In genomic region chr21:41605178-41605933, GRCh38 we compare ENCODE assay signal across 1 cellular context.
TF ChIP-seq lines count a peak whose summit lies in the region.

No MANE protein-coding gene starts in this region.

TF ChIP-seq in HepG2, 621 proteins besides CTCF, POLR2A, EP300 and RAD21 (continued from another document and continues in another):
- TF ChIP-seq ZNF609 (CRISPR knock-in tag; IDR thresholded peaks at IDR 0.05; ENCODE audit: borderline replicate concordance) (peak; percentile 84), SRF (IDR thresholded peaks at IDR 0.05; ENCODE audit: low read depth, low read length) (no peak), ZNF33B (CRISPR knock-in tag; IDR thresholded peaks at IDR 0.05) (no peak), HBP1 (CRISPR knock-in tag; IDR thresholded peaks at IDR 0.05; ENCODE audit: low read depth) (no peak), GLI4 (CRISPR knock-in tag; IDR thresholded peaks at IDR 0.05; ENCODE audit: borderline replicate concordance) (no peak), ZKSCAN5 (CRISPR knock-in tag; IDR thresholded peaks at IDR 0.05) (no peak), TSC22D2 (CRISPR knock-in tag; IDR thresholded peaks at IDR 0.05; ENCODE audit: borderline replicate concordance) (0 out of 2 replicates have a peak, but pooled peaks have one; percentile 20), BCL6 (CRISPR knock-in tag; IDR thresholded peaks at IDR 0.05) (peak; percentile 73; the same call in 1 of the 2 replicates), HOXD1 (CRISPR knock-in tag; IDR thresholded peaks at IDR 0.05) (no peak), ERF (CRISPR knock-in tag; IDR thresholded peaks at IDR 0.05) (peak; percentile 48; the same call in 1 of the 2 replicates), MTA1 (CRISPR knock-in tag; IDR thresholded peaks at IDR 0.05; ENCODE audit: borderline replicate concordance) (peak; percentile 93), ZFP82 (CRISPR knock-in tag; IDR thresholded peaks at IDR 0.05; ENCODE audit: borderline replicate concordance) (no peak), NFE2 (CRISPR knock-in tag; IDR thresholded peaks at IDR 0.05) (no peak), ZNF30 (CRISPR knock-in tag; IDR thresholded peaks at IDR 0.05) (no peak), YEATS4 (CRISPR knock-in tag; IDR thresholded peaks at IDR 0.05; ENCODE audit: borderline replicate concordance) (no peak), MYC (CRISPR knock-in tag; IDR thresholded peaks at IDR 0.05; ENCODE audit: borderline replicate concordance) (peak; percentile 47; the same call in 1 of the 2 replicates), POGZ (CRISPR knock-in tag; IDR thresholded peaks at IDR 0.05) (peak; percentile 51), ZNF430 (CRISPR knock-in tag; IDR thresholded peaks at IDR 0.05) (no peak; the same call in 1 of the 2 replicates), ZMAT3 (CRISPR knock-in tag; conservative IDR thresholded peaks at IDR 0.05) (no peak), PAX8 (CRISPR knock-in tag; IDR thresholded peaks at IDR 0.05; ENCODE audit: borderline replicate concordance) (0 out of 2 replicates have a peak, but pooled peaks have one; percentile 53), ELF4 (CRISPR knock-in tag; IDR thresholded peaks at IDR 0.05; ENCODE audit: borderline replicate concordance) (no peak), ZFP36 (IDR thresholded peaks at IDR 0.05; ENCODE audit: borderline replicate concordance, low read depth, low read length, partially characterized antibody) (no peak), DNMT3B (CRISPR knock-in tag; conservative IDR thresholded peaks at IDR 0.05) (no peak), ZBTB40 (IDR thresholded peaks at IDR 0.05) (no peak), ZBTB40 (CRISPR knock-in tag; IDR thresholded peaks at IDR 0.05) (no peak), FOXK1 (CRISPR knock-in tag; IDR thresholded peaks at IDR 0.05; ENCODE audit: borderline replicate concordance, low read depth) (no peak; the same call in 1 of the 2 replicates), ZNF781 (CRISPR knock-in tag; IDR thresholded peaks at IDR 0.05; ENCODE audit: borderline replicate concordance, not compliant biosample characterization) (peak; percentile 35), ATF2 (CRISPR knock-in tag; IDR thresholded peaks at IDR 0.05) (peak; percentile 47; the same call in 1 of the 2 replicates), STAG1 (CRISPR knock-in tag; IDR thresholded peaks at IDR 0.05) (peak; percentile 30; the same call in 1 of the 2 replicates), MAFK (conservative IDR thresholded peaks at IDR 0.05 in 1 of 2, IDR thresholded peaks at IDR 0.05 in 1 of 2; ENCODE audit: low read length in 2 of 2) (no peak), ZNF264 (CRISPR knock-in tag; IDR thresholded peaks at IDR 0.05) (peak; percentile 70; the same call in 1 of the 2 replicates), PBX3 (CRISPR knock-in tag; IDR thresholded peaks at IDR 0.05; ENCODE audit: borderline replicate concordance) (no peak), NR1H2 (CRISPR knock-in tag; IDR thresholded peaks at IDR 0.05; ENCODE audit: borderline replicate concordance, low read depth) (no peak), MAZ (IDR thresholded peaks at IDR 0.05; ENCODE audit: borderline replicate concordance, low read depth, low read length) (no peak), MAZ (CRISPR knock-in tag; IDR thresholded peaks at IDR 0.05; ENCODE audit: low read depth) (peak; percentile 63; the same call in 1 of the 2 replicates), RARG (CRISPR knock-in tag; IDR thresholded peaks at IDR 0.05; ENCODE audit: low read depth) (no peak), ZNF563 (CRISPR knock-in tag; IDR thresholded peaks at IDR 0.05) (no peak), DPF2 (CRISPR knock-in tag; IDR thresholded peaks at IDR 0.05; ENCODE audit: borderline replicate concordance, low read depth) (peak; percentile 76; the same call in 1 of the 2 replicates), MTF1 (CRISPR knock-in tag; IDR thresholded peaks at IDR 0.05) (no peak), ZNF503 (CRISPR knock-in tag; IDR thresholded peaks at IDR 0.05) (peak; percentile 60; the same call in 1 of the 2 replicates), KLF9 (CRISPR knock-in tag; IDR thresholded peaks at IDR 0.05; ENCODE audit: low read depth) (no peak), THAP11 (CRISPR knock-in tag; IDR thresholded peaks at IDR 0.05) (0 out of 2 replicates have a peak, but pooled peaks have one; percentile 46)
